In the genomic region with DNA sequence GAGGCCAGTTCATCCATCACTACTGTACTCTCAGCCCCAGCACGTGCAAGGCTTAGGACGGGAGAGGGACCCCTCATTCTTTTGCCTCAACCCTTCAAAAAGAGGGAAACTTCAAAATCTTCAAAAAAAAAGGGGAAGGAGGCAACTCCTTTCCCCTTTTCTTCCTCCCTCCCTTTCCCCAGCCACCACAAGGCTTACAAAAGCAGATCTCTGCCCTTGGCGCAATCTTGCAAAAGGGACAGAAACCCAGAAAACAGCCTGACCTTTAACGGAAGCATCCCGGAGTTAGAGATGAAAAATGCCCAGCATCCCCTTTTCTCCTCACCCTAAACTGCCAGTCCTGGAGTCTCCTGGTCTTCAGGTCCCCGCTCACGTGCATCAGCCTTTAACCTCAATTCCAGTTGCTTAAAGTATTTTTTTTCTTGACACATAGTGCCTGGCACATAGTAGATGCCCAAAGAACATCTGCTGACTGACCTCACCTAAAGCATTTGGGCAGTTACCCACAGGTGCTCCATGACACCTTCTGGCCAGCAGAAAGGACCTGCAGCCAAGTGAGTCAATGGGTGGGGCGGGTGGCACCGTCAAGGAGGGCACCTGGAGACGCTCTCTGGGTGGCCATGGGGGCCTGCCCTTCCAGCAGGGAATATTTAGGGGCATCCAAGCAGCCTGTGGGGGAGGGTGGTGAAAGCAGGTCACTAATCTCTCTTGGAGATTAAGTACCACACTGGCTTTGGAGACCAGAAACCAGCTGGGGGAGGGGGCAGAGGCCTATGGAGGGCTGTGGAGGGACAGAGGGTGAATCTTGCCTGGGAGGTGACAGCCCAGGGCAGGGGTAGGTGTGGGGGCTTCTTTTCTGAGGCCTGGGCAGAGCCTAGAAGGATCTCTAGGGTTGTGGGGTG, we compare ENCODE assay signal across 1 cellular context.
TF ChIP-seq lines count a peak whose summit lies in the region.

No MANE protein-coding gene starts in this region.

TF ChIP-seq in HepG2, 621 proteins besides CTCF, POLR2A, EP300 and RAD21 (continued from another document):
- TF ChIP-seq, protein P1, sequence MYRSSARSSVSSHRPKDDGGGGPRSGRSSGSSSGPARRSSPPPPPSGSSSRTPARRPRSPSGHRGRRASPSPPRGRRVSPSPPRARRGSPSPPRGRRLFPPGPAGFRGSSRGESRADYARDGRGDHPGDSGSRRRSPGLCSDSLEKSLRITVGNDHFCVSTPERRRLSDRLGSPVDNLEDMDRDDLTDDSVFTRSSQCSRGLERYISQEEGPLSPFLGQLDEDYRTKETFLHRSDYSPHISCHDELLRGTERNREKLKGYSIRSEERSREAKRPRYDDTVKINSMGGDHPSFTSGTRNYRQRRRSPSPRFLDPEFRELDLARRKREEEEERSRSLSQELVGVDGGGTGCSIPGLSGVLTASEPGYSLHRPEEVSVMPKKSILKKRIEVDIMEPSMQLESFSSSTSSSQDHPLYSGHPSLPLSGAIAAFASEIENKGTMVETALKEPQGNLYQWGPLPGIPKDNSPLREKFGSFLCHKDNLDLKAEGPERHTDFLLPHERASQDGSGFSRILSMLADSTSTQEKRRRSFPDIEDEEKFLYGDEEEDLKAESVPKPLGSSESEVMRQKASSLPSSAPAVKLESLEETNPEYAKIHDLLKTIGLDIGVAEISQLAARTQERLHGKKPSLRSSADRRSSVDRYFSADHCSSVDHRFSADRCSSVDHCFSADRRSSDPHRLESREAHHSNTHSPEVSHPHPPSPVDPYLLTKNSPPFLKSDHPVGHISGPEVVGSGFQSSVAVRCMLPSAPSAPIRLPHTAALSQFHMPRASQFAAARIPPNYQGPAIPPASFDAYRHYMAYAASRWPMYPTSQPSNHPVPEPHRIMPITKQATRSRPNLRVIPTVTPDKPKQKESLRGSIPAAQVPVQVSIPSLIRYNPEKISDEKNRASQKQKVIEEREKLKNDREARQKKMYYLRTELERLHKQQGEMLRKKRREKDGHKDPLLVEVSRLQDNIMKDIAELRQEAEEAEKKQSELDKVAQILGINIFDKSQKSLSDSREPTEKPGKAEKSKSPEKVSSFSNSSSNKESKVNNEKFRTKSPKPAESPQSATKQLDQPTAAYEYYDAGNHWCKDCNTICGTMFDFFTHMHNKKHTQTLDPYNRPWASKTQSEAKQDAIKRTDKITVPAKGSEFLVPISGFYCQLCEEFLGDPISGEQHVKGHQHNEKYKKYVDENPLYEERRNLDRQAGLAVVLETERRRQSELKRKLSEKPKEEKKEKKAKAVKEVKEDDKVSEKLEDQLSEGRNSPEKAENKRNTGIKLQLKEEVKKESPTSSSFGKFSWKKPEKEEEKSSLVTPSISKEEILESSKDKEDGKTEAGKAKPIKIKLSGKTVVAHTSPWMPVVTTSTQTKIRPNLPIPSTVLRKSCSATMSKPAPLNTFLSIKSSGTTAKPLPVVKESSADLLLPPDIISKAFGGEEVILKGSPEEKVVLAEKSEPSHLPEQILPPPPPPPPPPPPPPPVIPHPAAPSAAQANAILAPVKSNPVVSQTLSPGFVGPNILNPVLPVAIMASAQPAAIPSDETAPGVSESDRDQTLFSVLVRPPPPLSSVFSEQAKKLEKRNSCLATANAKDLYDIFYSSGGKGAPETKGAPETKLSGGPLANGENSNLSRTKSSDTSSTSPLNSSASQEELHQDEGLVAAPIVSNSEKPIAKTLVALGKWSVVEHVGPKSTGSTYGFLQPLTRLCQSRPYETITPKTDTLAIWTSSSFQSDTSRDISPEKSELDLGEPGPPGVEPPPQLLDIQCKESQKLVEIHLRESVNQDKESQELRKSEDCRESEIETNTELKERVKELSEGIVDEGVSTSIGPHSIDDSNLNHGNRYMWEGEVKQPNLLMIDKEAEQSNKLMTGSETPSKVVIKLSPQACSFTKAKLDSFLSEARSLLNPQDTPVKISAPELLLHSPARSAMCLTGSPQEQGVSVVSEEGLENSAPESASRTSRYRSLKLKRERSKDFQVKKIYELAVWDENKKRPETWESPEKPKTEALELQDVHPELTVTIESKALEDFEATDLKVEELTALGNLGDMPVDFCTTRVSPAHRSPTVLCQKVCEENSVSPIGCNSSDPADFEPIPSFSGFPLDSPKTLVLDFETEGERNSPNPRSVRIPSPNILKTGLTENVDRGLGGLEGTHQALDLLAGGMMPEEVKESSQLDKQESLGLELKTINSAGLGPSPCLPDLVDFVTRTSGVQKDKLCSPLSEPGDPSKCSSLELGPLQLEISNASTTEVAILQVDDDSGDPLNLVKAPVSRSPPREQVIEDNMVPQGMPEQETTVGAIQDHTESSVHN (CRISPR knock-in tag; IDR thresholded peaks at IDR 0.05), result 0 out of 2 replicates have a peak, but pooled peaks have one; percentile 32
- TF ChIP-seq ZFP41 (CRISPR knock-in tag; IDR thresholded peaks at IDR 0.05; ENCODE audit: borderline replicate concordance), result no peak
- TF ChIP-seq KDM1A (CRISPR knock-in tag; IDR thresholded peaks at IDR 0.05), result no peak
- no peak for TF ChIP-seq DPF2 (CRISPR knock-in tag; IDR thresholded peaks at IDR 0.05; ENCODE audit: borderline replicate concordance, low read depth)
- TF ChIP-seq ZNF264 (CRISPR knock-in tag; IDR thresholded peaks at IDR 0.05), result no peak
- no peak for TF ChIP-seq FOXA3 (CRISPR knock-in tag; IDR thresholded peaks at IDR 0.05)
- no peak for TF ChIP-seq STAT5B (CRISPR knock-in tag; IDR thresholded peaks at IDR 0.05)
- TF ChIP-seq, protein P2, sequence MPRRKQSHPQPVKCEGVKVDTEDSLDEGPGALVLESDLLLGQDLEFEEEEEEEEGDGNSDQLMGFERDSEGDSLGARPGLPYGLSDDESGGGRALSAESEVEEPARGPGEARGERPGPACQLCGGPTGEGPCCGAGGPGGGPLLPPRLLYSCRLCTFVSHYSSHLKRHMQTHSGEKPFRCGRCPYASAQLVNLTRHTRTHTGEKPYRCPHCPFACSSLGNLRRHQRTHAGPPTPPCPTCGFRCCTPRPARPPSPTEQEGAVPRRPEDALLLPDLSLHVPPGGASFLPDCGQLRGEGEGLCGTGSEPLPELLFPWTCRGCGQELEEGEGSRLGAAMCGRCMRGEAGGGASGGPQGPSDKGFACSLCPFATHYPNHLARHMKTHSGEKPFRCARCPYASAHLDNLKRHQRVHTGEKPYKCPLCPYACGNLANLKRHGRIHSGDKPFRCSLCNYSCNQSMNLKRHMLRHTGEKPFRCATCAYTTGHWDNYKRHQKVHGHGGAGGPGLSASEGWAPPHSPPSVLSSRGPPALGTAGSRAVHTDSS (CRISPR knock-in tag; conservative IDR thresholded peaks at IDR 0.05), result no peak
- no peak for TF ChIP-seq JUN (CRISPR knock-in tag; IDR thresholded peaks at IDR 0.05)
- TF ChIP-seq, protein P3, sequence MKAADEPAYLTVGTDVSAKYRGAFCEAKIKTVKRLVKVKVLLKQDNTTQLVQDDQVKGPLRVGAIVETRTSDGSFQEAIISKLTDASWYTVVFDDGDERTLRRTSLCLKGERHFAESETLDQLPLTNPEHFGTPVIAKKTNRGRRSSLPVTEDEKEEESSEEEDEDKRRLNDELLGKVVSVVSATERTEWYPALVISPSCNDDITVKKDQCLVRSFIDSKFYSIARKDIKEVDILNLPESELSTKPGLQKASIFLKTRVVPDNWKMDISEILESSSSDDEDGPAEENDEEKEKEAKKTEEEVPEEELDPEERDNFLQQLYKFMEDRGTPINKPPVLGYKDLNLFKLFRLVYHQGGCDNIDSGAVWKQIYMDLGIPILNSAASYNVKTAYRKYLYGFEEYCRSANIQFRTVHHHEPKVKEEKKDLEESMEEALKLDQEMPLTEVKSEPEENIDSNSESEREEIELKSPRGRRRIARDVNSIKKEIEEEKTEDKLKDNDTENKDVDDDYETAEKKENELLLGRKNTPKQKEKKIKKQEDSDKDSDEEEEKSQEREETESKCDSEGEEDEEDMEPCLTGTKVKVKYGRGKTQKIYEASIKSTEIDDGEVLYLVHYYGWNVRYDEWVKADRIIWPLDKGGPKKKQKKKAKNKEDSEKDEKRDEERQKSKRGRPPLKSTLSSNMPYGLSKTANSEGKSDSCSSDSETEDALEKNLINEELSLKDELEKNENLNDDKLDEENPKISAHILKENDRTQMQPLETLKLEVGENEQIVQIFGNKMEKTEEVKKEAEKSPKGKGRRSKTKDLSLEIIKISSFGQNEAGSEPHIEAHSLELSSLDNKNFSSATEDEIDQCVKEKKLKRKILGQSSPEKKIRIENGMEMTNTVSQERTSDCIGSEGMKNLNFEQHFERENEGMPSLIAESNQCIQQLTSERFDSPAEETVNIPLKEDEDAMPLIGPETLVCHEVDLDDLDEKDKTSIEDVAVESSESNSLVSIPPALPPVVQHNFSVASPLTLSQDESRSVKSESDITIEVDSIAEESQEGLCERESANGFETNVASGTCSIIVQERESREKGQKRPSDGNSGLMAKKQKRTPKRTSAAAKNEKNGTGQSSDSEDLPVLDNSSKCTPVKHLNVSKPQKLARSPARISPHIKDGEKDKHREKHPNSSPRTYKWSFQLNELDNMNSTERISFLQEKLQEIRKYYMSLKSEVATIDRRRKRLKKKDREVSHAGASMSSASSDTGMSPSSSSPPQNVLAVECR (CRISPR knock-in tag; IDR thresholded peaks at IDR 0.05; ENCODE audit: borderline replicate concordance), result peak; percentile 39; the same call in 1 of the 2 replicates
- TF ChIP-seq ZNF446 (CRISPR knock-in tag; IDR thresholded peaks at IDR 0.05), result no peak
- TF ChIP-seq KLF6 (CRISPR knock-in tag; IDR thresholded peaks at IDR 0.05), result no peak
- TF ChIP-seq KAT8 (CRISPR knock-in tag; IDR thresholded peaks at IDR 0.05), result no peak
- TF ChIP-seq, protein P4, sequence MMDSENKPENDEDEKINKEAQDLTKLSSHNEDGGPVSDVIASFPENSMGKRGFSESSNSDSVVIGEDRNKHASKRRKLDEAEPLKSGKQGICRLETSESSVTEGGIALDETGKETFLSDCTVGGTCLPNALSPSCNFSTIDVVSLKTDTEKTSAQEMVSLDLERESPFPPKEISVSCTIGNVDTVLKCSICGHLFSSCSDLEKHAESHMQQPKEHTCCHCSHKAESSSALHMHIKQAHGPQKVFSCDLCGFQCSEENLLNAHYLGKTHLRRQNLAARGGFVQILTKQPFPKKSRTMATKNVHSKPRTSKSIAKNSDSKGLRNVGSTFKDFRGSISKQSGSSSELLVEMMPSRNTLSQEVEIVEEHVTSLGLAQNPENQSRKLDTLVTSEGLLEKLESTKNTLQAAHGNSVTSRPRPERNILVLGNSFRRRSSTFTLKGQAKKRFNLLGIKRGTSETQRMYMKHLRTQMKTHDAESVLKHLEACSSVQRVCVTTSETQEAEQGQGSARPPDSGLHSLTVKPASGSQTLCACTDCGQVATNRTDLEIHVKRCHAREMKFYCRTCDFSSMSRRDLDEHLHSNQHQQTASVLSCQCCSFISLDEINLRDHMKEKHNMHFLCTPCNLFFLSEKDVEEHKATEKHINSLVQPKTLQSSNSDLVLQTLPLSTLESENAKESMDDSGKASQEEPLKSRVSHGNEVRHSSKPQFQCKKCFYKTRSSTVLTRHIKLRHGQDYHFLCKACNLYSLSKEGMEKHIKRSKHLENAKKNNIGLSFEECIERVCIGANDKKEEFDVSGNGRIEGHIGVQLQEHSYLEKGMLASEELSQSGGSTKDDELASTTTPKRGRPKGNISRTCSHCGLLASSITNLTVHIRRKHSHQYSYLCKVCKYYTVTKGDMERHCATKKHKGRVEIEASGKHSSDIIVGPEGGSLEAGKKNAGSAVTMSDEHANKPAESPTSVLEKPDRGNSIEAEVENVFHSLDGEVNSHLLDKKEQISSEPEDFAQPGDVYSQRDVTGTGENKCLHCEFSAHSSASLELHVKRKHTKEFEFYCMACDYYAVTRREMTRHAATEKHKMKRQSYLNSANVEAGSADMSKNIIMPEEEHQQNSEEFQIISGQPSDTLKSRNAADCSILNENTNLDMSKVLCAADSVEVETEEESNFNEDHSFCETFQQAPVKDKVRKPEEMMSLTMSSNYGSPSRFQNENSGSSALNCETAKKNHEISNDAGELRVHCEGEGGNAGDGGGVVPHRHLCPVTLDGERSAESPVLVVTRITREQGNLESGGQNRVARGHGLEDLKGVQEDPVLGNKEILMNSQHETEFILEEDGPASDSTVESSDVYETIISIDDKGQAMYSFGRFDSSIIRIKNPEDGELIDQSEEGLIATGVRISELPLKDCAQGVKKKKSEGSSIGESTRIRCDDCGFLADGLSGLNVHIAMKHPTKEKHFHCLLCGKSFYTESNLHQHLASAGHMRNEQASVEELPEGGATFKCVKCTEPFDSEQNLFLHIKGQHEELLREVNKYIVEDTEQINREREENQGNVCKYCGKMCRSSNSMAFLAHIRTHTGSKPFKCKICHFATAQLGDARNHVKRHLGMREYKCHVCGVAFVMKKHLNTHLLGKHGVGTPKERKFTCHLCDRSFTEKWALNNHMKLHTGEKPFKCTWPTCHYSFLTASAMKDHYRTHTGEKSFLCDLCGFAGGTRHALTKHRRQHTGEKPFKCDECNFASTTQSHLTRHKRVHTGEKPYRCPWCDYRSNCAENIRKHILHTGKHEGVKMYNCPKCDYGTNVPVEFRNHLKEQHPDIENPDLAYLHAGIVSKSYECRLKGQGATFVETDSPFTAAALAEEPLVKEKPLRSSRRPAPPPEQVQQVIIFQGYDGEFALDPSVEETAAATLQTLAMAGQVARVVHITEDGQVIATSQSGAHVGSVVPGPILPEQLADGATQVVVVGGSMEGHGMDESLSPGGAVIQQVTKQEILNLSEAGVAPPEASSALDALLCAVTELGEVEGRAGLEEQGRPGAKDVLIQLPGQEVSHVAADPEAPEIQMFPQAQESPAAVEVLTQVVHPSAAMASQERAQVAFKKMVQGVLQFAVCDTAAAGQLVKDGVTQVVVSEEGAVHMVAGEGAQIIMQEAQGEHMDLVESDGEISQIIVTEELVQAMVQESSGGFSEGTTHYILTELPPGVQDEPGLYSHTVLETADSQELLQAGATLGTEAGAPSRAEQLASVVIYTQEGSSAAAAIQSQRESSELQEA (CRISPR knock-in tag; IDR thresholded peaks at IDR 0.05; ENCODE audit: not compliant biosample characterization), result no peak
- TF ChIP-seq KMT2A (CRISPR knock-in tag; IDR thresholded peaks at IDR 0.05), result 0 out of 2 replicates have a peak, but pooled peaks have one; percentile 21
- TF ChIP-seq ZNF451 (CRISPR knock-in tag; IDR thresholded peaks at IDR 0.05), result no peak
